8 cellular contexts compared by ENCODE assay signal in genomic region chr5:138491669-138492551, GRCh38. TPM values are rescaled to one million over a fixed set of nuclear protein-coding genes. Genes with fewer than 3 reads are reported as not detected.
A peak's percentile ranks its signal among the peaks of the same experiment; 100 is the strongest.
DNase-seq lines count a peak whose midpoint lies in the region; ATAC-seq, FAIRE-seq and TF ChIP-seq lines count a peak whose summit lies in the region.

No MANE protein-coding gene starts in this region.

- H3K27ac Mint-ChIP-seq in T-helper 1 cell treated with Interleukin-12 subunit alpha and Interleukin-12 subunit beta and Interleukin-4 antibody, amounts not matched to agents 30 μg/mL and 1 μg/mL, for 36 hours = no peak overlapping the region

- intact Hi-C loops in right cardiac atrium (cut with DNase I) = no loop called here

- H3K4me3 ChIP-seq in HFF-Myc (replicated peaks; ENCODE audit: low read depth, low read length) (peak overlapping the region; percentile 46), right cardiac atrium (ENCODE audit: low read length) (peak overlapping the region; percentile 70)

- 2% methylated on average over 93 of the region's 93 CpGs for WGBS in right cardiac atrium

- no peaks in the 10 kb centered on the region for H3K36me3 Mint-ChIP-seq in T-helper 1 cell treated with Interleukin-12 subunit alpha and Interleukin-12 subunit beta and Interleukin-4 antibody, amounts not matched to agents 30 μg/mL and 1 μg/mL, for 36 hours (ENCODE audit: low read depth)

- H3K27ac ChIP-seq in angular gyrus (ENCODE audit: low read depth, low read length) (peak overlapping the region; percentile 55), right cardiac atrium (ENCODE audit: low read length) (no peak overlapping the region)

- DNase-seq in GM04504 (ENCODE audit: low read depth) (peak; percentile 87), HFF-Myc (ENCODE audit: extremely low read depth, low read depth) (no peak), MV-4-11 (lab: John Stamatoyannopoulos, UW) (peak; percentile 73), right cardiac atrium (peak; percentile 94 to 97 (median 96)), putamen (ENCODE audit: low spot score) (peak; percentile 92), urothelium cell line (ENCODE audit: low spot score) (peak; percentile 88)

- peaks cover 34% of the 10 kb centered on the region for H3K27me3 Mint-ChIP-seq in T-helper 1 cell treated with Interleukin-12 subunit alpha and Interleukin-12 subunit beta and Interleukin-4 antibody, amounts not matched to agents 30 μg/mL and 1 μg/mL, for 36 hours (ENCODE audit: low read depth)

- H3K27me3 ChIP-seq in right cardiac atrium (ENCODE audit: control insufficient read depth, insufficient read depth) = no peaks in the 10 kb centered on the region

- no peaks in the 10 kb centered on the region for H3K9me3 Mint-ChIP-seq in T-helper 1 cell treated with Interleukin-12 subunit alpha and Interleukin-12 subunit beta and Interleukin-4 antibody, amounts not matched to agents 30 μg/mL and 1 μg/mL, for 36 hours

- peaks cover 3% of the 10 kb centered on the region for H3K4me1 Mint-ChIP-seq in T-helper 1 cell treated with Interleukin-12 subunit alpha and Interleukin-12 subunit beta and Interleukin-4 antibody, amounts not matched to agents 30 μg/mL and 1 μg/mL, for 36 hours (ENCODE audit: low read depth)

- H3K4me3 Mint-ChIP-seq in T-helper 1 cell treated with Interleukin-12 subunit alpha and Interleukin-12 subunit beta and Interleukin-4 antibody, amounts not matched to agents 30 μg/mL and 1 μg/mL, for 36 hours = peak overlapping the region; percentile 93

- TF ChIP-seq CTCF in HFF-Myc (IDR thresholded peaks at IDR 0.05; ENCODE audit: low read depth, low read length, missing control alignments) = no peak

- FAIRE-seq in urothelium cell line (lab: Jason Lieb, UNC) = no peak

- H3K9me3 ChIP-seq in right cardiac atrium (ENCODE audit: control insufficient read depth, low read length) = no peaks in the 10 kb centered on the region

- no peaks in the 10 kb centered on the region for H3K4me1 ChIP-seq in right cardiac atrium (ENCODE audit: control insufficient read depth, insufficient read depth, low read length)

- ATAC-seq in right cardiac atrium = peak; percentile 97 to 98

RNA-seq across cellular contexts. Expression of gene EGR1, which starts 26.6 kb away (rescaled TPM):
- total RNA-seq in right cardiac atrium = 10 to 100 TPM in 3 of 4 donors, 1 to 10 TPM in 1; 8.4 to 66.5 (median 22.1) TPM
- polyA plus RNA-seq in right cardiac atrium = 123 TPM

RNA-seq across cellular contexts. Expression of gene ETF1, which starts 51.1 kb away (rescaled TPM):
- total RNA-seq in right cardiac atrium = 100 to 1,000 TPM in 1 of 4 donors, 10 to 100 TPM in 3; 77.6 to 114 (median 78.6) TPM
- polyA plus RNA-seq in right cardiac atrium = 35.2 TPM

RNA-seq across cellular contexts. Expression of gene REEP2, which starts 53.1 kb away (rescaled TPM):
- total RNA-seq in right cardiac atrium = 10 to 100 TPM; 29.9 to 58.9 (median 37.2) TPM
- 38.7 TPM for polyA plus RNA-seq in right cardiac atrium
